ENCODE assay signal across 25 cellular contexts in the genomic region with DNA sequence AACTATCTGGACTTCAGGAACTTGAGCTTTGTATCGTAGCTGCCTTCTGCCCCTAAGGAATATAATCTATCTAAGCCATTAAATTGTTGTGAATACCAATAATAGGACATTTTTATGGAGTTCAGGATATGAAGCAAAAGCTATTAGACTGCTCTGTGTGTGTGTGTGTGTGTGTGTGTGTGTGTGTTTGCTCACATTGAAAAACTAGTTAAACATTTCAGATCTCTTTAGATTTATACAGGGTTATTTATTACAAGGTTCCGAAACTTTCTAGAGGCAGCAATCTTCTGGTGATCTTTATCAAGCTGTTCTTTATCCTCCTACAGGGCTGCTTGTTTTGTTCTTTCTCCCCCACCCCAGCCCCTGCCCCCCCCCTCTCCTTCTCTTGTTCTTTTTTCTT.
A peak's percentile ranks its signal among the peaks of the same experiment; 100 is the strongest.
DNase-seq lines count a peak whose midpoint lies in the region; ATAC-seq and TF ChIP-seq lines count a peak whose summit lies in the region.
"Had no signal": no experiment of that assay in that cellular context is flagged by ENCODE, and none has a peak within 500 bp of the region (broad histone marks: within the 10 kb centered on the region; RNA-seq: fewer than 3 reads in every experiment).

No MANE protein-coding gene starts in this region.

- H3K4me1 ChIP-seq in body of pancreas, result peaks cover 23% of the 10 kb centered on the region
- H3K4me1 ChIP-seq in mucosa of descending colon (ENCODE audit: low read depth), result no peaks in the 10 kb centered on the region
- no peaks in the 10 kb centered on the region for H3K4me1 ChIP-seq in transverse colon

- no peak for TF ChIP-seq CTCF in body of pancreas (IDR thresholded peaks at IDR 0.05)
- TF ChIP-seq CTCF in mucosa of descending colon (IDR thresholded peaks at IDR 0.05), result no peak
- TF ChIP-seq CTCF in transverse colon (IDR thresholded peaks at IDR 0.05), result no peak

- H3K27me3 Mint-ChIP-seq in activated T-helper 1 cell treated with anti-CD3 and anti-CD28 coated beads, Interleukin-12 subunit alpha, Interleukin-12 subunit beta, Interleukin-2, Interleukin-4 antibody, amounts not matched to agents 30 ng/mL and 10 ng/mL and 1 ng/mL, durations not matched to agents 14 hours and 24 hours and 36 hours (ENCODE audit: insufficient read depth), result peaks cover 19% of the 10 kb centered on the region

- H3K4me1 Mint-ChIP-seq in activated T-helper 1 cell treated with anti-CD3 and anti-CD28 coated beads, Interleukin-12 subunit alpha, Interleukin-12 subunit beta, Interleukin-2, Interleukin-4 antibody, amounts not matched to agents 30 ng/mL and 10 ng/mL and 1 ng/mL, durations not matched to agents 14 hours and 24 hours and 36 hours (ENCODE audit: low read depth), result no peaks in the 10 kb centered on the region
- H3K4me1 Mint-ChIP-seq: B cell had no signal

- no peaks in the 10 kb centered on the region for H3K36me3 ChIP-seq in body of pancreas (replicated peaks in 1 of 2; ENCODE audit: insufficient read depth in 1 of 2, low read depth in 2 of 2)
- H3K36me3 ChIP-seq in mucosa of descending colon (ENCODE audit: low read depth), result no peaks in the 10 kb centered on the region
- H3K36me3 ChIP-seq in transverse colon, result no peaks in the 10 kb centered on the region

- in situ Hi-C loops in transverse colon (cut with MboI; ENCODE audit: low pct_ligation_motif_present in 1 of 4, low pct_unique_long_range_greater_than_20kb in 1 of 4, low sequenced_read_pairs in 3 of 4), result no loop called here

- ATAC-seq in body of pancreas, result peak; percentile 59
- peak; percentile 63 for ATAC-seq in mucosa of descending colon
- no peak for ATAC-seq in HG03354 (IDR thresholded peaks at IDR 0.05; ENCODE audit: poor library complexity, severe bottlenecking, unreplicated experiment)
- ATAC-seq in HG02763 (IDR thresholded peaks at IDR 0.05; ENCODE audit: unreplicated experiment), result no peak
- ATAC-seq: CD8-positive, alpha-beta T cell; HCT116; Panc1 had no signal

- no peak for TF ChIP-seq POLR2A in body of pancreas (IDR thresholded peaks at IDR 0.05)
- TF ChIP-seq POLR2A in transverse colon (IDR thresholded peaks at IDR 0.05), result no peak

- H3K27ac ChIP-seq in body of pancreas, result peak overlapping the region in 2 of 4 donors; percentile 25 to 59
- H3K27ac ChIP-seq in transverse colon, result no peak overlapping the region
- H3K27ac ChIP-seq: C4-2B, RWPE1 had no signal

- H3K9me3 ChIP-seq in body of pancreas (no peaks in the 10 kb centered on the region), mucosa of descending colon (no peaks in the 10 kb centered on the region), transverse colon (no peaks in the 10 kb centered on the region)

- WGBS in body of pancreas, 2 donors, result 38 to 39% methylated on average over 2 of the region's 2 CpGs
- 42 to 46% methylated on average over 2 of the region's 2 CpGs for WGBS in transverse colon (ENCODE audit: low coverage in 1 of 2), 2 donors

- no peak overlapping the region for H3K4me3 Mint-ChIP-seq in activated T-helper 1 cell treated with anti-CD3 and anti-CD28 coated beads, Interleukin-12 subunit alpha, Interleukin-12 subunit beta, Interleukin-2, Interleukin-4 antibody, amounts not matched to agents 30 ng/mL and 10 ng/mL and 1 ng/mL, durations not matched to agents 14 hours and 24 hours and 36 hours
- H3K4me3 Mint-ChIP-seq: B cell; CD8-positive, alpha-beta T cell had no signal

- no peak overlapping the region for H3K27ac Mint-ChIP-seq in activated T-helper 1 cell treated with anti-CD3 and anti-CD28 coated beads, Interleukin-12 subunit alpha, Interleukin-12 subunit beta, Interleukin-2, Interleukin-4 antibody, amounts not matched to agents 30 ng/mL and 10 ng/mL and 1 ng/mL, durations not matched to agents 14 hours and 24 hours and 36 hours
- H3K27ac Mint-ChIP-seq: B cell; CD8-positive, alpha-beta T cell had no signal

- no peak overlapping the region for H3K4me3 ChIP-seq in body of pancreas
- H3K4me3 ChIP-seq in mucosa of descending colon, result no peak overlapping the region
- no peak overlapping the region for H3K4me3 ChIP-seq in transverse colon

- no peaks in the 10 kb centered on the region for H3K36me3 Mint-ChIP-seq in activated T-helper 1 cell treated with anti-CD3 and anti-CD28 coated beads, Interleukin-12 subunit alpha, Interleukin-12 subunit beta, Interleukin-2, Interleukin-4 antibody, amounts not matched to agents 30 ng/mL and 10 ng/mL and 1 ng/mL, durations not matched to agents 14 hours and 24 hours and 36 hours (ENCODE audit: low read depth)
- H3K36me3 Mint-ChIP-seq: CD8-positive, alpha-beta T cell had no signal

- H3K27me3 ChIP-seq in body of pancreas (no peaks in the 10 kb centered on the region), transverse colon (no peaks in the 10 kb centered on the region)

- DNase-seq in body of pancreas, result peak in 3 of 4 donors; percentile 12 to 23 (median 17)
- peak; percentile 6 for DNase-seq in islet precursor cell
- peak in 1 of 3 donors; percentile 76 for DNase-seq in mucosa of descending colon
- peak; percentile 37 for DNase-seq in transverse colon
- DNase-seq in NCI-H2227 treated with DMSO at 0.1 percent for 48 hours (lab: John Stamatoyannopoulos, UW), result no peak
- no peak for DNase-seq in activated T-helper 1 cell treated with anti-CD3 and anti-CD28 coated beads, Interleukin-12 subunit alpha, Interleukin-12 subunit beta, Interleukin-2, Interleukin-4 antibody, amounts not matched to agents 30 ng/mL and 10 ng/mL and 1 ng/mL, durations not matched to agents 14 hours and 24 hours and 36 hours (ENCODE audit: low spot score)
- DNase-seq: CD8-positive, alpha-beta T cell; DMS79 treated with DMSO at 0.1 percent for 48 hours; GF-D8; KBM-7; MV-4-11; NCI-H1105; NCI-H146; NCI-H1930; NCI-H2107; NCI-H446 treated with DMSO at 0.1 percent for 48 hours; NCI-H526; SHP77 had no signal

- intact Hi-C loops in body of pancreas (cut with DNase I) (no loop called here), mucosa of descending colon (cut with DNase I, micrococcal nuclease) (no loop called here), transverse colon (cut with DNase I; ENCODE audit: low total_unique reads) (no loop called here)
- intact Hi-C loops in activated T-helper 1 cell treated with anti-CD3 and anti-CD28 coated beads, Interleukin-12 subunit alpha, Interleukin-12 subunit beta, Interleukin-2, Interleukin-4 antibody, amounts not matched to agents 30 ng/mL and 10 ng/mL and 1 ng/mL, durations not matched to agents 14 hours and 24 hours and 36 hours (cut with micrococcal nuclease), result no loop called here

- H3K9me3 Mint-ChIP-seq in activated T-helper 1 cell treated with anti-CD3 and anti-CD28 coated beads, Interleukin-12 subunit alpha, Interleukin-12 subunit beta, Interleukin-2, Interleukin-4 antibody, amounts not matched to agents 30 ng/mL and 10 ng/mL and 1 ng/mL, durations not matched to agents 14 hours and 24 hours and 36 hours, result peaks cover 7% of the 10 kb centered on the region
- H3K9me3 Mint-ChIP-seq: CD8-positive, alpha-beta T cell had no signal

- TF ChIP-seq EP300 in transverse colon (IDR thresholded peaks at IDR 0.05; ENCODE audit: low read depth), result no peak

Comparison
In these comparisons a context has a peak if more than half of its experiments do, and no peak if none do; other contexts are left out.
1. ATAC-seq: peak in body of pancreas (single experiment) and mucosa of descending colon (single experiment); none in HG03354 (single experiment) and HG02763 (single experiment).
2. DNase-seq: peak in body of pancreas (3 of 4), islet precursor cell (single experiment) and transverse colon (single experiment); none in NCI-H2227 treated with DMSO at 0.1 percent for 48 hours (single experiment) and activated T-helper 1 cell treated with anti-CD3 and anti-CD28 coated beads, Interleukin-12 subunit alpha, Interleukin-12 subunit beta, Interleukin-2, Interleukin-4 antibody, amounts not matched to agents 30 ng/mL and 10 ng/mL and 1 ng/mL, durations not matched to agents 14 hours and 24 hours and 36 hours (single experiment).